ENCODE assay signal across 8 cellular contexts in genomic region chr10:67697646-67698245, GRCh38. TPM values are rescaled to one million over a fixed set of nuclear protein-coding genes. Genes with fewer than 3 reads are reported as not detected.
DNase-seq lines count a peak whose midpoint lies in the region; ATAC-seq and TF ChIP-seq lines count a peak whose summit lies in the region.

No MANE protein-coding gene starts in this region.

- H3K9me3 Mint-ChIP-seq in naive thymus-derived CD8-positive, alpha-beta T cell, result peaks cover 0 to 5% (median 0%) of the 10 kb centered on the region in 9 donors

- peak; percentile 84 for ATAC-seq in GM21619 (IDR thresholded peaks at IDR 0.05; ENCODE audit: unreplicated experiment)
- ATAC-seq in naive thymus-derived CD8-positive, alpha-beta T cell, result peak; percentile 68 to 77
- ATAC-seq in HG03439 (IDR thresholded peaks at IDR 0.05; ENCODE audit: unreplicated experiment), result no peak

- H3K4me3 Mint-ChIP-seq in naive thymus-derived CD8-positive, alpha-beta T cell, result peak overlapping the region in 1 of 10 donors; percentile 22

- TF ChIP-seq CTCF in epithelial cell of proximal tubule (conservative IDR thresholded peaks at IDR 0.05; ENCODE audit: low read depth, low read length), result peak; percentile 78

- no peak overlapping the region for H3K27ac Mint-ChIP-seq in naive thymus-derived CD8-positive, alpha-beta T cell

- peaks cover 16 to 45% (median 30%) of the 10 kb centered on the region in 5 donors for H3K27me3 Mint-ChIP-seq in naive thymus-derived CD8-positive, alpha-beta T cell

- H3K4me1 Mint-ChIP-seq in naive thymus-derived CD8-positive, alpha-beta T cell, result peaks cover 0 to 6% (median 0%) of the 10 kb centered on the region in 4 donors

- POLR2A ChIA-PET in naive thymus-derived CD8-positive, alpha-beta T cell (lab: Charles Lee), result interaction anchor here (1.8 to 1.9 kb wide), 2 partner anchors 66 to 82 kb away, joined by 5 to 9 read pairs; no protein-coding TSS in a partner anchor

- DNase-seq in stimulated activated CD4-positive, alpha-beta T cell treated with anti-CD3 and anti-CD28 coated beads, TNF-alpha, amount 100 ng/mL, for 48 hours (ENCODE audit: low read depth in 3 of 3), result peak in 2 of 3 donors; percentile 2 to 3
- no peak for DNase-seq in stimulated activated CD4-positive, alpha-beta T cell treated with anti-CD3 and anti-CD28 coated beads, Interleukin-4, amount 100 ng/mL, for 4 hours
- peak; percentile 52 for DNase-seq in KBM-7
- DNase-seq in SK-N-DZ (ENCODE audit: low spot score), result peak; percentile 38
- peak; percentile 18 for DNase-seq in epithelial cell of proximal tubule (ENCODE audit: low read depth)
- DNase-seq in naive thymus-derived CD8-positive, alpha-beta T cell, result peak in 6 of 10 donors; percentile 8 to 59 (median 38)

- in situ Hi-C loops in KBM-7 (cut with MboI; ENCODE audit: low pct_unique_long_range_greater_than_20kb, low sequenced_read_pairs), result no loop called here

- H3K36me3 Mint-ChIP-seq in naive thymus-derived CD8-positive, alpha-beta T cell, result peaks cover 0 to 6% (median 0%) of the 10 kb centered on the region in 3 donors

- no peak overlapping the region for H3K4me3 ChIP-seq in epithelial cell of proximal tubule (ENCODE audit: low read depth, low read length)

RNA-seq across cellular contexts. Expression of gene CTNNA3, which starts 1.8 kb away (rescaled TPM):
- 0.03 and 0.05 TPM in 2 replicates for polyA plus RNA-seq in SK-N-DZ (2014; cell fraction: cytosol; rRNA removed)
- 0.34 and 0.49 TPM in 2 replicates for polyA plus RNA-seq in SK-N-DZ (2014; cell fraction: nucleus; rRNA removed)
- total RNA-seq in epithelial cell of proximal tubule, result under 0.01 and 0.46 TPM in 2 replicates
- total RNA-seq in naive thymus-derived CD8-positive, alpha-beta T cell, result not detected
- polyA plus RNA-seq in naive thymus-derived CD8-positive, alpha-beta T cell, result not detected

Comparison
In these comparisons a context has a peak if more than half of its experiments do, and no peak if none do; other contexts are left out.
1. DNase-seq: peak in stimulated activated CD4-positive, alpha-beta T cell treated with anti-CD3 and anti-CD28 coated beads, TNF-alpha, amount 100 ng/mL, for 48 hours (2 of 3), KBM-7 (single experiment), SK-N-DZ (single experiment), epithelial cell of proximal tubule (single experiment) and naive thymus-derived CD8-positive, alpha-beta T cell (6 of 10); none in stimulated activated CD4-positive, alpha-beta T cell treated with anti-CD3 and anti-CD28 coated beads, Interleukin-4, amount 100 ng/mL, for 4 hours (0 of 2).